In genomic region chr1:28646040-28646439, GRCh38 we compare ENCODE assay signal across 15 cellular contexts. TPM values are rescaled to one million over a fixed set of nuclear protein-coding genes. Genes with fewer than 3 reads are reported as not detected.
A peak's percentile ranks its signal among the peaks of the same experiment; 100 is the strongest.
DNase-seq lines count a peak whose midpoint lies in the region; ATAC-seq, FAIRE-seq and TF ChIP-seq lines count a peak whose summit lies in the region.
"Had no signal": no experiment of that assay in that cellular context is flagged by ENCODE, and none has a peak within 500 bp of the region (broad histone marks: within the 10 kb centered on the region; RNA-seq: fewer than 3 reads in every experiment).

No MANE protein-coding gene starts in this region.

- H3K27me3 Mint-ChIP-seq in natural killer cell (ENCODE audit: low read depth in 2 of 2) = no peaks in the 10 kb centered on the region
- no peaks in the 10 kb centered on the region for H3K27me3 Mint-ChIP-seq in natural killer cell treated with Interleukin-12 subunit alpha and Interleukin-12 subunit beta and Interleukin-15 and Interleukin-18, amount 100 ng/mL, for 72 hours
- H3K27me3 Mint-ChIP-seq in WTC11 (ENCODE audit: low read depth) = no peaks in the 10 kb centered on the region
- H3K27me3 Mint-ChIP-seq in glutamatergic neuron (ENCODE audit: unreplicated experiment) = peaks cover 24% of the 10 kb centered on the region

- H3K4me1 Mint-ChIP-seq in natural killer cell (peaks cover 46 to 47% of the 10 kb centered on the region in 2 donors), WTC11 (peaks cover 30% of the 10 kb centered on the region), glutamatergic neuron (ENCODE audit: low read depth, unreplicated experiment) (peaks cover 16% of the 10 kb centered on the region)
- H3K4me1 Mint-ChIP-seq in natural killer cell treated with Interleukin-12 subunit alpha and Interleukin-12 subunit beta and Interleukin-15 and Interleukin-18, amount 100 ng/mL, for 72 hours (ENCODE audit: low read depth in 2 of 2) = peaks cover 46% of the 10 kb centered on the region in 2 donors

- CTCF ChIA-PET in WTC11 (lab: Charles Lee) = no interaction called here

- DNase-seq in natural killer cell = no peak
- no peak for DNase-seq in natural killer cell treated with Interleukin-12 subunit alpha and Interleukin-12 subunit beta and Interleukin-15 and Interleukin-18, amount 100 ng/mL, for 72 hours (ENCODE audit: low spot score)
- DNase-seq in WTC11 (ENCODE audit: low spot score) = no peak
- no peak for DNase-seq in glutamatergic neuron
- DNase-seq in stimulated activated CD4-positive, alpha-beta T cell treated with anti-CD3 and anti-CD28 coated beads, Interleukin-2, amount 100 ng/mL, for 24 hours = no peak
- no peak for DNase-seq in HTR-8/SVneo (ENCODE audit: insufficient read length, low spot score)
- DNase-seq in occipital lobe (lab: John Stamatoyannopoulos, UW) = no peak
- DNase-seq: midbrain, T1000 had no signal

- TF ChIP-seq CTCF in natural killer cell (IDR thresholded peaks at IDR 0.05) (no peak), WTC11 (IDR thresholded peaks at IDR 0.05) (no peak), glutamatergic neuron (IDR thresholded peaks at IDR 0.05; ENCODE audit: partially characterized antibody, unreplicated experiment) (no peak)

- H3K27ac Mint-ChIP-seq in natural killer cell (peak overlapping the region; percentile 20 to 35), WTC11 (peak overlapping the region; percentile 92), glutamatergic neuron (ENCODE audit: unreplicated experiment) (peak overlapping the region; percentile 38)
- H3K27ac Mint-ChIP-seq in natural killer cell treated with Interleukin-12 subunit alpha and Interleukin-12 subunit beta and Interleukin-15 and Interleukin-18, amount 100 ng/mL, for 72 hours = peak overlapping the region in 1 of 2 donors; percentile 68

- intact Hi-C loops in natural killer cell (cut with micrococcal nuclease) = loop anchor here (5.0 kb wide), 1 partner anchor 399 kb away; no protein-coding TSS in a partner anchor

- no peak for FAIRE-seq in HTR-8/SVneo (lab: Jason Lieb, UNC)

- H3K36me3 Mint-ChIP-seq in natural killer cell (no peaks in the 10 kb centered on the region), WTC11 (no peaks in the 10 kb centered on the region), glutamatergic neuron (ENCODE audit: unreplicated experiment) (no peaks in the 10 kb centered on the region)
- H3K36me3 Mint-ChIP-seq in natural killer cell treated with Interleukin-12 subunit alpha and Interleukin-12 subunit beta and Interleukin-15 and Interleukin-18, amount 100 ng/mL, for 72 hours = peaks cover 10% of the 10 kb centered on the region

- ATAC-seq in natural killer cell = no peak
- ATAC-seq in natural killer cell treated with Interleukin-12 subunit alpha and Interleukin-12 subunit beta and Interleukin-15 and Interleukin-18, amount 100 ng/mL, for 72 hours = no peak
- ATAC-seq in WTC11 = no peak
- ATAC-seq in HG03342 (IDR thresholded peaks at IDR 0.05; ENCODE audit: unreplicated experiment) = no peak
- ATAC-seq: Panc1 had no signal

- POLR2A ChIA-PET in WTC11 (lab: Charles Lee) = interaction anchor here (0.7 kb wide), 2 partner anchors 64 to 1950 kb away, joined by 3 read pairs; no protein-coding TSS in a partner anchor

- H3K4me3 Mint-ChIP-seq in natural killer cell (no peak overlapping the region), WTC11 (no peak overlapping the region), glutamatergic neuron (ENCODE audit: unreplicated experiment) (no peak overlapping the region)
- H3K4me3 Mint-ChIP-seq in natural killer cell treated with Interleukin-12 subunit alpha and Interleukin-12 subunit beta and Interleukin-15 and Interleukin-18, amount 100 ng/mL, for 72 hours = no peak overlapping the region

- H3K9me3 Mint-ChIP-seq in natural killer cell (no peaks in the 10 kb centered on the region), WTC11 (no peaks in the 10 kb centered on the region), glutamatergic neuron (ENCODE audit: unreplicated experiment) (peaks cover 13% of the 10 kb centered on the region)
- no peaks in the 10 kb centered on the region for H3K9me3 Mint-ChIP-seq in natural killer cell treated with Interleukin-12 subunit alpha and Interleukin-12 subunit beta and Interleukin-15 and Interleukin-18, amount 100 ng/mL, for 72 hours

TF ChIP-seq in WTC11, 78 proteins besides CTCF, POLR2A, EP300 and RAD21 (continues in another document):
- TF ChIP-seq GABPB1 (CRISPR knock-in tag; IDR thresholded peaks at IDR 0.05) (no peak), ZNF425 (CRISPR knock-in tag; conservative IDR thresholded peaks at IDR 0.05) (no peak), NR3C1 (CRISPR knock-in tag; conservative IDR thresholded peaks at IDR 0.05; ENCODE audit: low read depth) (no peak), PRDM15 (CRISPR knock-in tag; IDR thresholded peaks at IDR 0.05) (no peak), FOXJ3 (CRISPR knock-in tag; IDR thresholded peaks at IDR 0.05; ENCODE audit: borderline replicate concordance) (no peak), JUN (CRISPR knock-in tag; IDR thresholded peaks at IDR 0.05) (no peak), ZMAT4 (CRISPR knock-in tag; IDR thresholded peaks at IDR 0.05) (no peak), MAX (CRISPR knock-in tag; IDR thresholded peaks at IDR 0.05) (no peak)

RNA-seq across cellular contexts. Expression of gene RNU11, which starts 2.4 kb away (rescaled TPM):
- total RNA-seq in natural killer cell = not detected
- not detected for total RNA-seq in natural killer cell treated with Interleukin-12 subunit alpha and Interleukin-12 subunit beta and Interleukin-15 and Interleukin-18, amount 100 ng/mL, for 72 hours
- total RNA-seq in WTC11 (2021) = not detected in 3 replicates
- total RNA-seq in glutamatergic neuron (ENCODE audit: unreplicated experiment) = not detected
- total RNA-seq in occipital lobe = not detected
- total RNA-seq: esophagus muscularis mucosa, G401, prostate gland, urinary bladder had no signal

RNA-seq across cellular contexts. Expression of gene TAF12, which starts 3.2 kb away (rescaled TPM):
- total RNA-seq in natural killer cell (10 to 100 TPM; 17.9 to 23.8 (median 23.1) TPM), WTC11 (2021) (18.6 to 23.3 TPM (median 22.1 TPM) in 3 replicates), glutamatergic neuron (ENCODE audit: unreplicated experiment) (15.2 TPM), occipital lobe (20.1 TPM)
- total RNA-seq in natural killer cell treated with Interleukin-12 subunit alpha and Interleukin-12 subunit beta and Interleukin-15 and Interleukin-18, amount 100 ng/mL, for 72 hours = 10 to 100 TPM; 22.0 to 32.0 TPM

RNA-seq across cellular contexts. Expression of gene GMEB1, which starts 22.5 kb away (rescaled TPM):
- total RNA-seq in natural killer cell (10 to 100 TPM; 26.1 to 29.1 (median 28.3) TPM), WTC11 (2021) (25.4 to 29.4 TPM (median 26.4 TPM) in 3 replicates), glutamatergic neuron (ENCODE audit: unreplicated experiment) (21.2 TPM), occipital lobe (14.5 TPM)
- 10 to 100 TPM; 29.5 to 38.9 TPM for total RNA-seq in natural killer cell treated with Interleukin-12 subunit alpha and Interleukin-12 subunit beta and Interleukin-15 and Interleukin-18, amount 100 ng/mL, for 72 hours

RNA-seq across cellular contexts. Expression of gene RAB42, which starts 54.0 kb away (rescaled TPM):
- total RNA-seq in natural killer cell = under 1 TPM in 1 of 3 donors, not detected in 2; 0.38 TPM
- not detected for total RNA-seq in natural killer cell treated with Interleukin-12 subunit alpha and Interleukin-12 subunit beta and Interleukin-15 and Interleukin-18, amount 100 ng/mL, for 72 hours
- 8.9 to 12.6 TPM (median 10.1 TPM) in 3 replicates for total RNA-seq in WTC11 (2021)
- total RNA-seq in glutamatergic neuron (ENCODE audit: unreplicated experiment) = 0.69 TPM
- 1.6 TPM for total RNA-seq in occipital lobe
- total RNA-seq: G401 had no signal
